In genomic region chr5:25060575-25060974, GRCh38 we compare ENCODE assay signal across 33 cellular contexts.
"Had no signal": no experiment of that assay in that cellular context is flagged by ENCODE, and none has a peak within 500 bp of the region (broad histone marks: within the 10 kb centered on the region; RNA-seq: fewer than 3 reads in every experiment).

No MANE protein-coding gene starts in this region.

- H3K27me3 ChIP-seq: body of pancreas, esophagus muscularis mucosa, foreskin keratinocyte, gastroesophageal sphincter, heart right ventricle, hepatocyte had no signal

- H3K4me1 Mint-ChIP-seq: activated B cell treated with CpG ODN at 0.5 μM for 24 hours had no signal

- H3K4me2 ChIP-seq: hepatocyte had no signal

- H3K4me3 ChIP-seq: body of pancreas, esophagus muscularis mucosa, gastroesophageal sphincter, heart right ventricle, hepatocyte had no signal

- H3K79me2 ChIP-seq: hepatocyte had no signal

- H3K4me3 Mint-ChIP-seq: activated B cell treated with CpG ODN at 0.5 μM for 24 hours; activated CD8-positive, alpha-beta T cell treated with anti-CD3 and anti-CD28 coated beads for 36 hours; activated naive CD8-positive, alpha-beta T cell; activated T-helper 1 cell treated with anti-CD3 and anti-CD28 coated beads, Interleukin-12 subunit alpha, Interleukin-12 subunit beta, Interleukin-2, Interleukin-4 antibody, amounts not matched to agents 30 ng/mL and 10 ng/mL and 1 ng/mL, durations not matched to agents 14 hours and 24 hours and 36 hours; effector memory CD8-positive, alpha-beta T cell; T-helper 1 cell treated with Interleukin-12 subunit alpha and Interleukin-12 subunit beta and Interleukin-4 antibody, amounts not matched to agents 30 μg/mL and 1 μg/mL, for 36 hours had no signal

- ATAC-seq: activated CD4-positive, CD25-positive, alpha-beta regulatory T cell treated with anti-CD3 and anti-CD28 coated beads, Interleukin-2, amount 50 U/mL, for 24 hours; activated CD8-positive, alpha-beta T cell treated with anti-CD3 and anti-CD28 coated beads for 36 hours; body of pancreas; effector memory CD8-positive, alpha-beta T cell; foreskin keratinocyte; gastroesophageal sphincter; heart right ventricle had no signal

- H3K36me3 Mint-ChIP-seq: activated naive CD8-positive, alpha-beta T cell had no signal

- DNase-seq: activated B cell treated with CpG ODN at 0.5 μM for 24 hours; activated CD4-positive, alpha-beta T cell treated with anti-CD3 and anti-CD28 coated beads for 48 hours; activated CD4-positive, alpha-beta T cell treated with anti-CD3 and anti-CD28 coated beads, Interleukin-2, amount 50 U/mL, for 1 hour; activated CD4-positive, alpha-beta T cell treated with anti-CD3 and anti-CD28 coated beads, Interleukin-2, amount 50 U/mL, for 48 hours; activated CD8-positive, alpha-beta memory T cell treated with anti-CD3 and anti-CD28 coated beads for 24 hours; activated CD8-positive, alpha-beta T cell treated with anti-CD3 and anti-CD28 coated beads for 36 hours; activated effector memory CD4-positive, alpha-beta T cell treated with Interleukin-2 at 50 U/mL for 16 hours; activated gamma-delta T cell treated with Interleukin-2 at 50 U/mL for 16 hours; activated naive CD4-positive, alpha-beta T cell treated with anti-CD3 and anti-CD28 coated beads, Interleukin-2, amount 50 U/mL, for 16 hours; activated naive CD4-positive, alpha-beta T cell treated with Interleukin-2 at 50 U/mL for 16 hours; activated T-cell treated with anti-CD3 and anti-CD28 coated beads, Interleukin-2, amount 50 U/mL, for 1 hour; activated T-cell treated with anti-CD3 and anti-CD28 coated beads, Interleukin-2, amount 50 U/mL, for 48 hours; amygdala; aorta; body of pancreas; caudate nucleus; cortex of kidney; dermis blood vessel endothelial cell; effector CD4-positive, alpha-beta T cell; effector memory CD8-positive, alpha-beta T cell; erythroblast; foreskin keratinocyte; heart right ventricle; T1000; WERI-Rb-1 had no signal

- H3K9me3 ChIP-seq: body of pancreas, esophagus muscularis mucosa, gastroesophageal sphincter had no signal

- H3K27ac ChIP-seq: body of pancreas, esophagus muscularis mucosa, foreskin keratinocyte, gastroesophageal sphincter, heart right ventricle, hepatocyte, WERI-Rb-1 had no signal

- H3K27ac Mint-ChIP-seq: activated B cell treated with CpG ODN at 0.5 μM for 24 hours; activated CD8-positive, alpha-beta T cell treated with anti-CD3 and anti-CD28 coated beads for 36 hours; activated naive CD8-positive, alpha-beta T cell; activated T-helper 1 cell treated with anti-CD3 and anti-CD28 coated beads, Interleukin-12 subunit alpha, Interleukin-12 subunit beta, Interleukin-2, Interleukin-4 antibody, amounts not matched to agents 30 ng/mL and 10 ng/mL and 1 ng/mL, durations not matched to agents 14 hours and 24 hours and 36 hours; effector memory CD8-positive, alpha-beta T cell; T-helper 1 cell treated with Interleukin-12 subunit alpha and Interleukin-12 subunit beta and Interleukin-4 antibody, amounts not matched to agents 30 μg/mL and 1 μg/mL, for 36 hours had no signal

- H3K27me3 Mint-ChIP-seq: activated B cell treated with CpG ODN at 0.5 μM for 24 hours; activated CD8-positive, alpha-beta T cell treated with anti-CD3 and anti-CD28 coated beads for 36 hours; activated naive CD8-positive, alpha-beta T cell; effector memory CD8-positive, alpha-beta T cell had no signal

- FAIRE-seq: colon had no signal

- H2AFZ ChIP-seq: hepatocyte had no signal

- H3K4me1 ChIP-seq: body of pancreas, esophagus muscularis mucosa, foreskin keratinocyte, gastroesophageal sphincter, heart right ventricle had no signal

- H3K36me3 ChIP-seq: esophagus muscularis mucosa, gastroesophageal sphincter, heart right ventricle, WERI-Rb-1 had no signal
